Comparison of ENCODE assay signal across 18 cellular contexts in genomic region chr1:227120827-227121226, GRCh38.
"Had no signal": no experiment of that assay in that cellular context is flagged by ENCODE, and none has a peak within 500 bp of the region (broad histone marks: within the 10 kb centered on the region; RNA-seq: fewer than 3 reads in every experiment).

No MANE protein-coding gene starts in this region.

- H3K36me3 ChIP-seq: left lung, lower lobe of right lung, thoracic aorta had no signal

- H3K27me3 ChIP-seq: dorsolateral prefrontal cortex, heart right ventricle, left lung, stomach, transverse colon had no signal

- ATAC-seq: esophagus mucosa; heart right ventricle; left lung; lower lobe of right lung; natural killer cell treated with Interleukin-12 subunit alpha and Interleukin-12 subunit beta and Interleukin-15 and Interleukin-18, amount 100 ng/mL, for 72 hours; psoas muscle; sciatic nerve; stimulated activated naive B cell treated with anti-CD40 and anti-IgM and Interleukin-4, amounts not matched to agents 10 μg/mL and 1 μg/mL and 100 μg/mL, for 72 hours had no signal

- DNase-seq: cortex of kidney; dorsolateral prefrontal cortex; effector memory CD4-positive, alpha-beta T cell; heart right ventricle; hypothalamus; islet precursor cell; left lung; lower lobe of right lung; psoas muscle; stimulated activated CD4-positive, alpha-beta T cell treated with anti-CD3 and anti-CD28 coated beads, Interleukin-2, amount 100 ng/mL, for 24 hours; stimulated activated CD4-positive, alpha-beta T cell treated with anti-CD3 and anti-CD28 coated beads, Interleukin-4, amount 100 ng/mL, for 4 hours; stimulated activated naive B cell treated with anti-CD40 and anti-IgM and Interleukin-4, amounts not matched to agents 10 μg/mL and 1 μg/mL and 100 μg/mL, for 72 hours; stomach; transverse colon had no signal

- H3K27ac ChIP-seq: heart right ventricle, left lung, lower lobe of right lung, psoas muscle, stomach, thoracic aorta, transverse colon had no signal

- H3K4me3 ChIP-seq: dorsolateral prefrontal cortex, heart right ventricle, left lung, lower lobe of right lung, psoas muscle, stomach, thoracic aorta, transverse colon had no signal

- H3K9me3 ChIP-seq: heart right ventricle, left lung, lower lobe of right lung, psoas muscle, stomach, thoracic aorta, transverse colon had no signal

- H3K4me1 ChIP-seq: heart right ventricle, left lung, lower lobe of right lung, psoas muscle, transverse colon had no signal
